Comparison of ENCODE assay signal across 1 cellular context in the genomic region with DNA sequence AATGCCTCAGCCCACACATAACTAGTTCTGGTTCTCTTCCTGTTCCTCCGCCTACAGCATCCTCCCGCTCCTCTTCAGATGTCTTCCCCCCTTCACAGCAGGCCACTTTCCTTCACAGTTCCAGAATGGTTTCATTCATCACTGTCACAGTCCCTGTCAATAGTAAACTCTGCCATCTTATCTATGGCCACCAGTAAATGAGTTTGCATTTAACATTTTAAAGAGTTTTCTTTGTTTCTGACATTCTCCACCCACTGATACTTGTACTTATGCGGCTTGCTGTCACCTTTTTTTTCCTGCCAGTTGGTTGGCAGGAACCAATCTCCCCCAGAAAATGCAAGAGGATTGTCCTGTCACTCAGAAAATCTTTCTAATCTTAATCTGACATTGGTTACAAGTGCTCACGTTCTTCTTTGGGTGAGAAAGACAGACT.
TF ChIP-seq lines count a peak whose summit lies in the region.

No MANE protein-coding gene starts in this region.

TF ChIP-seq in K562, 482 proteins besides CTCF, POLR2A, EP300 and RAD21 (continued from another document and continues in another):
- TF ChIP-seq, protein P1, sequence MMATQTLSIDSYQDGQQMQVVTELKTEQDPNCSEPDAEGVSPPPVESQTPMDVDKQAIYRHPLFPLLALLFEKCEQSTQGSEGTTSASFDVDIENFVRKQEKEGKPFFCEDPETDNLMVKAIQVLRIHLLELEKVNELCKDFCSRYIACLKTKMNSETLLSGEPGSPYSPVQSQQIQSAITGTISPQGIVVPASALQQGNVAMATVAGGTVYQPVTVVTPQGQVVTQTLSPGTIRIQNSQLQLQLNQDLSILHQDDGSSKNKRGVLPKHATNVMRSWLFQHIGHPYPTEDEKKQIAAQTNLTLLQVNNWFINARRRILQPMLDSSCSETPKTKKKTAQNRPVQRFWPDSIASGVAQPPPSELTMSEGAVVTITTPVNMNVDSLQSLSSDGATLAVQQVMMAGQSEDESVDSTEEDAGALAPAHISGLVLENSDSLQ (IDR thresholded peaks at IDR 0.05) = peak; percentile 97
- TF ChIP-seq, protein P2, sequence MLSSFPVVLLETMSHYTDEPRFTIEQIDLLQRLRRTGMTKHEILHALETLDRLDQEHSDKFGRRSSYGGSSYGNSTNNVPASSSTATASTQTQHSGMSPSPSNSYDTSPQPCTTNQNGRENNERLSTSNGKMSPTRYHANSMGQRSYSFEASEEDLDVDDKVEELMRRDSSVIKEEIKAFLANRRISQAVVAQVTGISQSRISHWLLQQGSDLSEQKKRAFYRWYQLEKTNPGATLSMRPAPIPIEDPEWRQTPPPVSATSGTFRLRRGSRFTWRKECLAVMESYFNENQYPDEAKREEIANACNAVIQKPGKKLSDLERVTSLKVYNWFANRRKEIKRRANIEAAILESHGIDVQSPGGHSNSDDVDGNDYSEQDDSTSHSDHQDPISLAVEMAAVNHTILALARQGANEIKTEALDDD (IDR thresholded peaks at IDR 0.05) = peak; percentile 72; the same call in 1 of the 2 replicates
- TF ChIP-seq NCOA1 (IDR thresholded peaks at IDR 0.05; ENCODE audit: low read depth) = 0 out of 2 replicates have a peak, but pooled peaks have one; percentile 19
- peak; percentile 93 for TF ChIP-seq CBFA2T3 (IDR thresholded peaks at IDR 0.05)
- peak; percentile 88 for TF ChIP-seq CTBP1 (IDR thresholded peaks at IDR 0.05; ENCODE audit: borderline replicate concordance)
- TF ChIP-seq, protein P3, sequence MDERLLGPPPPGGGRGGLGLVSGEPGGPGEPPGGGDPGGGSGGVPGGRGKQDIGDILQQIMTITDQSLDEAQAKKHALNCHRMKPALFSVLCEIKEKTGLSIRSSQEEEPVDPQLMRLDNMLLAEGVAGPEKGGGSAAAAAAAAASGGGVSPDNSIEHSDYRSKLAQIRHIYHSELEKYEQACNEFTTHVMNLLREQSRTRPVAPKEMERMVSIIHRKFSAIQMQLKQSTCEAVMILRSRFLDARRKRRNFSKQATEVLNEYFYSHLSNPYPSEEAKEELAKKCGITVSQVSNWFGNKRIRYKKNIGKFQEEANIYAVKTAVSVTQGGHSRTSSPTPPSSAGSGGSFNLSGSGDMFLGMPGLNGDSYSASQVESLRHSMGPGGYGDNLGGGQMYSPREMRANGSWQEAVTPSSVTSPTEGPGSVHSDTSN (CRISPR knock-in tag; IDR thresholded peaks at IDR 0.05; ENCODE audit: low read depth) = peak; percentile 46
- TF ChIP-seq, protein P3 (tag; conservative IDR thresholded peaks at IDR 0.05; ENCODE audit: low read depth) = peak; percentile 96
- TF ChIP-seq, protein P4, sequence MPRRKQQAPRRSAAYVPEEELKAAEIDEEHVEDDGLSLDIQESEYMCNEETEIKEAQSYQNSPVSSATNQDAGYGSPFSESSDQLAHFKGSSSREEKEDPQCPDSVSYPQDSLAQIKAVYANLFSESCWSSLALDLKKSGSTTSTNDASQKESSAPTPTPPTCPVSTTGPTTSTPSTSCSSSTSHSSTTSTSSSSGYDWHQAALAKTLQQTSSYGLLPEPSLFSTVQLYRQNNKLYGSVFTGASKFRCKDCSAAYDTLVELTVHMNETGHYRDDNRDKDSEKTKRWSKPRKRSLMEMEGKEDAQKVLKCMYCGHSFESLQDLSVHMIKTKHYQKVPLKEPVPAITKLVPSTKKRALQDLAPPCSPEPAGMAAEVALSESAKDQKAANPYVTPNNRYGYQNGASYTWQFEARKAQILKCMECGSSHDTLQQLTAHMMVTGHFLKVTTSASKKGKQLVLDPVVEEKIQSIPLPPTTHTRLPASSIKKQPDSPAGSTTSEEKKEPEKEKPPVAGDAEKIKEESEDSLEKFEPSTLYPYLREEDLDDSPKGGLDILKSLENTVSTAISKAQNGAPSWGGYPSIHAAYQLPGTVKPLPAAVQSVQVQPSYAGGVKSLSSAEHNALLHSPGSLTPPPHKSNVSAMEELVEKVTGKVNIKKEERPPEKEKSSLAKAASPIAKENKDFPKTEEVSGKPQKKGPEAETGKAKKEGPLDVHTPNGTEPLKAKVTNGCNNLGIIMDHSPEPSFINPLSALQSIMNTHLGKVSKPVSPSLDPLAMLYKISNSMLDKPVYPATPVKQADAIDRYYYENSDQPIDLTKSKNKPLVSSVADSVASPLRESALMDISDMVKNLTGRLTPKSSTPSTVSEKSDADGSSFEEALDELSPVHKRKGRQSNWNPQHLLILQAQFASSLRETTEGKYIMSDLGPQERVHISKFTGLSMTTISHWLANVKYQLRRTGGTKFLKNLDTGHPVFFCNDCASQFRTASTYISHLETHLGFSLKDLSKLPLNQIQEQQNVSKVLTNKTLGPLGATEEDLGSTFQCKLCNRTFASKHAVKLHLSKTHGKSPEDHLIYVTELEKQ (CRISPR knock-in tag; IDR thresholded peaks at IDR 0.05) = no peak
- TF ChIP-seq NEUROD1 (IDR thresholded peaks at IDR 0.05; ENCODE audit: borderline replicate concordance, low read depth, low read length, partially characterized antibody) = peak; percentile 30
- TF ChIP-seq, protein P5, sequence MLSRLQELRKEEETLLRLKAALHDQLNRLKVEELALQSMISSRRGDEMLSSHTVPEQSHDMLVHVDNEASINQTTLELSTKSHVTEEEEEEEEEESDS (CRISPR knock-in tag; IDR thresholded peaks at IDR 0.05) = no peak
- TF ChIP-seq KLF13 (tag; IDR thresholded peaks at IDR 0.05; ENCODE audit: borderline replicate concordance, low read depth) = no peak
- no peak for TF ChIP-seq ZNF444 (CRISPR knock-in tag; IDR thresholded peaks at IDR 0.05)
- TF ChIP-seq, protein P6, sequence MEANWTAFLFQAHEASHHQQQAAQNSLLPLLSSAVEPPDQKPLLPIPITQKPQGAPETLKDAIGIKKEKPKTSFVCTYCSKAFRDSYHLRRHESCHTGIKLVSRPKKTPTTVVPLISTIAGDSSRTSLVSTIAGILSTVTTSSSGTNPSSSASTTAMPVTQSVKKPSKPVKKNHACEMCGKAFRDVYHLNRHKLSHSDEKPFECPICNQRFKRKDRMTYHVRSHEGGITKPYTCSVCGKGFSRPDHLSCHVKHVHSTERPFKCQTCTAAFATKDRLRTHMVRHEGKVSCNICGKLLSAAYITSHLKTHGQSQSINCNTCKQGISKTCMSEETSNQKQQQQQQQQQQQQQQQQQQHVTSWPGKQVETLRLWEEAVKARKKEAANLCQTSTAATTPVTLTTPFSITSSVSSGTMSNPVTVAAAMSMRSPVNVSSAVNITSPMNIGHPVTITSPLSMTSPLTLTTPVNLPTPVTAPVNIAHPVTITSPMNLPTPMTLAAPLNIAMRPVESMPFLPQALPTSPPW (CRISPR knock-in tag; IDR thresholded peaks at IDR 0.05) = peak; percentile 95
- no peak for TF ChIP-seq ARID2 (IDR thresholded peaks at IDR 0.05)
- TF ChIP-seq, protein P7, sequence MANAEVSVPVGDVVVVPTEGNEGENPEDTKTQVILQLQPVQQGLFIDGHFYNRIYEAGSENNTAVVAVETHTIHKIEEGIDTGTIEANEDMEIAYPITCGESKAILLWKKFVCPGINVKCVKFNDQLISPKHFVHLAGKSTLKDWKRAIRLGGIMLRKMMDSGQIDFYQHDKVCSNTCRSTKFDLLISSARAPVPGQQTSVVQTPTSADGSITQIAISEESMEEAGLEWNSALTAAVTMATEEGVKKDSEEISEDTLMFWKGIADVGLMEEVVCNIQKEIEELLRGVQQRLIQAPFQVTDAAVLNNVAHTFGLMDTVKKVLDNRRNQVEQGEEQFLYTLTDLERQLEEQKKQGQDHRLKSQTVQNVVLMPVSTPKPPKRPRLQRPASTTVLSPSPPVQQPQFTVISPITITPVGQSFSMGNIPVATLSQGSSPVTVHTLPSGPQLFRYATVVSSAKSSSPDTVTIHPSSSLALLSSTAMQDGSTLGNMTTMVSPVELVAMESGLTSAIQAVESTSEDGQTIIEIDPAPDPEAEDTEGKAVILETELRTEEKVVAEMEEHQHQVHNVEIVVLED (CRISPR knock-in tag; IDR thresholded peaks at IDR 0.05) = no peak
- TF ChIP-seq, protein P8, sequence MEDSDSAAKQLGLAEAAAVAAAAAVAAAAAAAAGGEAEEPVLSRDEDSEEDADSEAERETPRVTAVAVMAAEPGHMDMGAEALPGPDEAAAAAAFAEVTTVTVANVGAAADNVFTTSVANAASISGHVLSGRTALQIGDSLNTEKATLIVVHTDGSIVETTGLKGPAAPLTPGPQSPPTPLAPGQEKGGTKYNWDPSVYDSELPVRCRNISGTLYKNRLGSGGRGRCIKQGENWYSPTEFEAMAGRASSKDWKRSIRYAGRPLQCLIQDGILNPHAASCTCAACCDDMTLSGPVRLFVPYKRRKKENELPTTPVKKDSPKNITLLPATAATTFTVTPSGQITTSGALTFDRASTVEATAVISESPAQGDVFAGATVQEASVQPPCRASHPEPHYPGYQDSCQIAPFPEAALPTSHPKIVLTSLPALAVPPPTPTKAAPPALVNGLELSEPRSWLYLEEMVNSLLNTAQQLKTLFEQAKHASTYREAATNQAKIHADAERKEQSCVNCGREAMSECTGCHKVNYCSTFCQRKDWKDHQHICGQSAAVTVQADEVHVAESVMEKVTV (CRISPR knock-in tag; IDR thresholded peaks at IDR 0.05) = no peak
- no peak for TF ChIP-seq BRCA1 (IDR thresholded peaks at IDR 0.05)
- no peak for TF ChIP-seq BRCA1 (CRISPR knock-in tag; IDR thresholded peaks at IDR 0.05)
- TF ChIP-seq, protein P9, sequence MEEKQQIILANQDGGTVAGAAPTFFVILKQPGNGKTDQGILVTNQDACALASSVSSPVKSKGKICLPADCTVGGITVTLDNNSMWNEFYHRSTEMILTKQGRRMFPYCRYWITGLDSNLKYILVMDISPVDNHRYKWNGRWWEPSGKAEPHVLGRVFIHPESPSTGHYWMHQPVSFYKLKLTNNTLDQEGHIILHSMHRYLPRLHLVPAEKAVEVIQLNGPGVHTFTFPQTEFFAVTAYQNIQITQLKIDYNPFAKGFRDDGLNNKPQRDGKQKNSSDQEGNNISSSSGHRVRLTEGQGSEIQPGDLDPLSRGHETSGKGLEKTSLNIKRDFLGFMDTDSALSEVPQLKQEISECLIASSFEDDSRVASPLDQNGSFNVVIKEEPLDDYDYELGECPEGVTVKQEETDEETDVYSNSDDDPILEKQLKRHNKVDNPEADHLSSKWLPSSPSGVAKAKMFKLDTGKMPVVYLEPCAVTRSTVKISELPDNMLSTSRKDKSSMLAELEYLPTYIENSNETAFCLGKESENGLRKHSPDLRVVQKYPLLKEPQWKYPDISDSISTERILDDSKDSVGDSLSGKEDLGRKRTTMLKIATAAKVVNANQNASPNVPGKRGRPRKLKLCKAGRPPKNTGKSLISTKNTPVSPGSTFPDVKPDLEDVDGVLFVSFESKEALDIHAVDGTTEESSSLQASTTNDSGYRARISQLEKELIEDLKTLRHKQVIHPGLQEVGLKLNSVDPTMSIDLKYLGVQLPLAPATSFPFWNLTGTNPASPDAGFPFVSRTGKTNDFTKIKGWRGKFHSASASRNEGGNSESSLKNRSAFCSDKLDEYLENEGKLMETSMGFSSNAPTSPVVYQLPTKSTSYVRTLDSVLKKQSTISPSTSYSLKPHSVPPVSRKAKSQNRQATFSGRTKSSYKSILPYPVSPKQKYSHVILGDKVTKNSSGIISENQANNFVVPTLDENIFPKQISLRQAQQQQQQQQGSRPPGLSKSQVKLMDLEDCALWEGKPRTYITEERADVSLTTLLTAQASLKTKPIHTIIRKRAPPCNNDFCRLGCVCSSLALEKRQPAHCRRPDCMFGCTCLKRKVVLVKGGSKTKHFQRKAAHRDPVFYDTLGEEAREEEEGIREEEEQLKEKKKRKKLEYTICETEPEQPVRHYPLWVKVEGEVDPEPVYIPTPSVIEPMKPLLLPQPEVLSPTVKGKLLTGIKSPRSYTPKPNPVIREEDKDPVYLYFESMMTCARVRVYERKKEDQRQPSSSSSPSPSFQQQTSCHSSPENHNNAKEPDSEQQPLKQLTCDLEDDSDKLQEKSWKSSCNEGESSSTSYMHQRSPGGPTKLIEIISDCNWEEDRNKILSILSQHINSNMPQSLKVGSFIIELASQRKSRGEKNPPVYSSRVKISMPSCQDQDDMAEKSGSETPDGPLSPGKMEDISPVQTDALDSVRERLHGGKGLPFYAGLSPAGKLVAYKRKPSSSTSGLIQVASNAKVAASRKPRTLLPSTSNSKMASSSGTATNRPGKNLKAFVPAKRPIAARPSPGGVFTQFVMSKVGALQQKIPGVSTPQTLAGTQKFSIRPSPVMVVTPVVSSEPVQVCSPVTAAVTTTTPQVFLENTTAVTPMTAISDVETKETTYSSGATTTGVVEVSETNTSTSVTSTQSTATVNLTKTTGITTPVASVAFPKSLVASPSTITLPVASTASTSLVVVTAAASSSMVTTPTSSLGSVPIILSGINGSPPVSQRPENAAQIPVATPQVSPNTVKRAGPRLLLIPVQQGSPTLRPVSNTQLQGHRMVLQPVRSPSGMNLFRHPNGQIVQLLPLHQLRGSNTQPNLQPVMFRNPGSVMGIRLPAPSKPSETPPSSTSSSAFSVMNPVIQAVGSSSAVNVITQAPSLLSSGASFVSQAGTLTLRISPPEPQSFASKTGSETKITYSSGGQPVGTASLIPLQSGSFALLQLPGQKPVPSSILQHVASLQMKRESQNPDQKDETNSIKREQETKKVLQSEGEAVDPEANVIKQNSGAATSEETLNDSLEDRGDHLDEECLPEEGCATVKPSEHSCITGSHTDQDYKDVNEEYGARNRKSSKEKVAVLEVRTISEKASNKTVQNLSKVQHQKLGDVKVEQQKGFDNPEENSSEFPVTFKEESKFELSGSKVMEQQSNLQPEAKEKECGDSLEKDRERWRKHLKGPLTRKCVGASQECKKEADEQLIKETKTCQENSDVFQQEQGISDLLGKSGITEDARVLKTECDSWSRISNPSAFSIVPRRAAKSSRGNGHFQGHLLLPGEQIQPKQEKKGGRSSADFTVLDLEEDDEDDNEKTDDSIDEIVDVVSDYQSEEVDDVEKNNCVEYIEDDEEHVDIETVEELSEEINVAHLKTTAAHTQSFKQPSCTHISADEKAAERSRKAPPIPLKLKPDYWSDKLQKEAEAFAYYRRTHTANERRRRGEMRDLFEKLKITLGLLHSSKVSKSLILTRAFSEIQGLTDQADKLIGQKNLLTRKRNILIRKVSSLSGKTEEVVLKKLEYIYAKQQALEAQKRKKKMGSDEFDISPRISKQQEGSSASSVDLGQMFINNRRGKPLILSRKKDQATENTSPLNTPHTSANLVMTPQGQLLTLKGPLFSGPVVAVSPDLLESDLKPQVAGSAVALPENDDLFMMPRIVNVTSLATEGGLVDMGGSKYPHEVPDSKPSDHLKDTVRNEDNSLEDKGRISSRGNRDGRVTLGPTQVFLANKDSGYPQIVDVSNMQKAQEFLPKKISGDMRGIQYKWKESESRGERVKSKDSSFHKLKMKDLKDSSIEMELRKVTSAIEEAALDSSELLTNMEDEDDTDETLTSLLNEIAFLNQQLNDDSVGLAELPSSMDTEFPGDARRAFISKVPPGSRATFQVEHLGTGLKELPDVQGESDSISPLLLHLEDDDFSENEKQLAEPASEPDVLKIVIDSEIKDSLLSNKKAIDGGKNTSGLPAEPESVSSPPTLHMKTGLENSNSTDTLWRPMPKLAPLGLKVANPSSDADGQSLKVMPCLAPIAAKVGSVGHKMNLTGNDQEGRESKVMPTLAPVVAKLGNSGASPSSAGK (IDR thresholded peaks at IDR 0.05) = no peak
- no peak for TF ChIP-seq MTA1 (IDR thresholded peaks at IDR 0.05; ENCODE audit: borderline replicate concordance)
- TF ChIP-seq EZH2 (IDR thresholded peaks at IDR 0.05; ENCODE audit: borderline replicate concordance, low read depth, low read length) = no peak
